In genomic region chr16:89700100-89700648, GRCh38 we compare ENCODE assay signal across 8 cellular contexts. TPM values are rescaled to one million over a fixed set of nuclear protein-coding genes. Genes with fewer than 3 reads are reported as not detected.
DNase-seq lines count a peak whose midpoint lies in the region; ATAC-seq, FAIRE-seq and TF ChIP-seq lines count a peak whose summit lies in the region.

No MANE protein-coding gene starts in this region.

- H3K27me3 ChIP-seq in astrocyte (ENCODE audit: insufficient read depth, low read length), result no peaks in the 10 kb centered on the region
- no peaks in the 10 kb centered on the region for H3K27me3 ChIP-seq in right cardiac atrium (ENCODE audit: control insufficient read depth, insufficient read depth)
- peaks cover 0 to 45% (median 0%) of the 10 kb centered on the region in 3 donors for H3K27me3 ChIP-seq in psoas muscle (ENCODE audit: insufficient read depth in 3 of 3, low read length in 2 of 3)

- H3K4me3 ChIP-seq in astrocyte (ENCODE audit: insufficient read depth, low read depth, low read length) (peak overlapping the region; percentile 61), right cardiac atrium (ENCODE audit: low read length) (peak overlapping the region; percentile 65), psoas muscle (peak overlapping the region; percentile 69)

- no peaks in the 10 kb centered on the region for H3K79me2 ChIP-seq in astrocyte (ENCODE audit: insufficient read depth, low read length)

- H3K27ac Mint-ChIP-seq in astrocyte (ENCODE audit: unreplicated experiment), result no peak overlapping the region

- FAIRE-seq in astrocyte (lab: Jason Lieb, UNC) (peak; percentile 50), urothelium cell line (lab: Jason Lieb, UNC) (peak; percentile 46)

- peak overlapping the region; percentile 20 for H2AFZ ChIP-seq in astrocyte (ENCODE audit: low read depth, low read length)

- no peaks in the 10 kb centered on the region for H3K36me3 ChIP-seq in astrocyte (ENCODE audit: insufficient read depth, low read length)
- H3K36me3 ChIP-seq in psoas muscle (ENCODE audit: insufficient read depth in 1 of 2, low read depth in 1 of 2), result peaks cover 3 to 9% of the 10 kb centered on the region in 2 donors

- DNase-seq in NCI-H1930 (lab: John Stamatoyannopoulos, UW) (peak; percentile 88 to 90), T-helper 22 cell (ENCODE audit: low read depth) (peak; percentile 96), astrocyte (ENCODE audit: low read depth) (peak; percentile 90), right cardiac atrium (peak; percentile 99), psoas muscle (peak; percentile 97 to 99), urothelium cell line (ENCODE audit: low spot score) (peak; percentile 99)

- H3K4me1 Mint-ChIP-seq in astrocyte (ENCODE audit: low read depth, unreplicated experiment), result no peaks in the 10 kb centered on the region

- no peaks in the 10 kb centered on the region for H3K9me3 Mint-ChIP-seq in astrocyte (ENCODE audit: unreplicated experiment)

- peak overlapping the region; percentile 67 for H3K9ac ChIP-seq in astrocyte (ENCODE audit: low read length)

- H3K4me1 ChIP-seq in astrocyte (ENCODE audit: insufficient read depth, low read length) (peaks cover 14% of the 10 kb centered on the region), right cardiac atrium (ENCODE audit: control insufficient read depth, insufficient read depth, low read length) (peaks cover 3% of the 10 kb centered on the region), psoas muscle (peaks cover 20% of the 10 kb centered on the region)

- H3K27me3 Mint-ChIP-seq in astrocyte (ENCODE audit: low read depth, unreplicated experiment), result no peaks in the 10 kb centered on the region

- peak overlapping the region; percentile 88 for H3K4me2 ChIP-seq in astrocyte (ENCODE audit: low read length)

- under 1% methylated on average over 30 of the region's 30 CpGs for WGBS in right cardiac atrium
- 0 to 2% (median 1%) methylated on average over 30 of the region's 30 CpGs for WGBS in psoas muscle, 3 donors

- TF ChIP-seq CTCF in GM12874 (IDR thresholded peaks at IDR 0.05; ENCODE audit: insufficient read depth, low read depth, low read length), result peak; percentile 57
- peak; percentile 45 for TF ChIP-seq CTCF in astrocyte (IDR thresholded peaks at IDR 0.05; ENCODE audit: insufficient read depth, low read depth, low read length)
- TF ChIP-seq CTCF in psoas muscle (IDR thresholded peaks at IDR 0.05), result peak; percentile 64

- intact Hi-C loops in right cardiac atrium (cut with DNase I), result loop anchor here in 3 of 4 donors (5.0 to 10.0 kb wide), 3 partner anchors 95 to 165 kb away; no protein-coding TSS in a partner anchor
- intact Hi-C loops in psoas muscle (cut with DNase I), result loop anchor here in 1 of 2 donors (5.0 to 10.0 kb wide), 2 partner anchors 92 to 165 kb away; no protein-coding TSS in a partner anchor

- peak overlapping the region; percentile 44 for H3K27ac ChIP-seq in astrocyte (ENCODE audit: low read depth, low read length)
- peak overlapping the region; percentile 27 for H3K27ac ChIP-seq in right cardiac atrium (ENCODE audit: low read length)
- H3K27ac ChIP-seq in psoas muscle, result peak overlapping the region; percentile 32

- peak; percentile 46 for ATAC-seq in HG02885 (IDR thresholded peaks at IDR 0.05; ENCODE audit: poor library complexity, unreplicated experiment)
- peak; percentile 82 for ATAC-seq in right cardiac atrium
- peak; percentile 84 to 90 (median 86) for ATAC-seq in psoas muscle

- peaks cover 32% of the 10 kb centered on the region for H4K20me1 ChIP-seq in astrocyte (ENCODE audit: insufficient read depth, low read length)

- H3K36me3 Mint-ChIP-seq in astrocyte (ENCODE audit: low read depth, unreplicated experiment), result peaks cover 5% of the 10 kb centered on the region

- peak overlapping the region; percentile 76 for H3K4me3 Mint-ChIP-seq in astrocyte (ENCODE audit: unreplicated experiment)

- H3K9me3 ChIP-seq in astrocyte (ENCODE audit: insufficient read depth, low read depth, low read length) (no peaks in the 10 kb centered on the region), right cardiac atrium (ENCODE audit: control insufficient read depth, low read length) (no peaks in the 10 kb centered on the region), psoas muscle (no peaks in the 10 kb centered on the region)

RNA-seq across cellular contexts. Expression of gene SPATA2L, which starts 1.3 kb away (rescaled TPM):
- total RNA-seq in astrocyte (9.8 and 10.8 TPM in 2 replicates), right cardiac atrium (1 to 10 TPM; 2.3 to 5.2 (median 3.6) TPM), psoas muscle (1 to 10 TPM in 3 of 4 donors, under 1 TPM in 1; 0.56 to 1.8 (median 1.4) TPM)
- polyA plus RNA-seq in right cardiac atrium (3.1 TPM), psoas muscle (1 to 10 TPM; 1.0 to 5.9 (median 1.3) TPM)

RNA-seq across cellular contexts. Expression of gene CDK10, which starts 13.7 kb away (rescaled TPM):
- total RNA-seq in astrocyte (40.5 and 41.7 TPM in 2 replicates), right cardiac atrium (10 to 100 TPM; 21.4 to 29.7 (median 26.9) TPM), psoas muscle (10 to 100 TPM; 23.0 to 33.5 (median 28.7) TPM)
- polyA plus RNA-seq in right cardiac atrium (25.7 TPM), psoas muscle (10 to 100 TPM; 31.5 to 47.8 (median 35.6) TPM)

RNA-seq across cellular contexts. Expression of gene VPS9D1, which starts 20.5 kb away (rescaled TPM):
- total RNA-seq in astrocyte, result 11.3 and 12.4 TPM in 2 replicates
- total RNA-seq in right cardiac atrium, result 10 to 100 TPM; 10.6 to 16.3 (median 14.8) TPM
- 18.4 TPM for polyA plus RNA-seq in right cardiac atrium
- 1 to 10 TPM; 3.7 to 7.0 (median 5.6) TPM for total RNA-seq in psoas muscle
- polyA plus RNA-seq in psoas muscle, result 10 to 100 TPM in 1 of 3 donors, 1 to 10 TPM in 2; 4.0 to 10.3 (median 5.2) TPM

RNA-seq across cellular contexts. Expression of gene ZNF276, which starts 21.2 kb away (rescaled TPM):
- total RNA-seq in astrocyte, result 21.6 and 22.2 TPM in 2 replicates
- total RNA-seq in right cardiac atrium, result 10 to 100 TPM; 12.4 to 16.2 (median 14.9) TPM
- 12.1 TPM for polyA plus RNA-seq in right cardiac atrium
- 10 to 100 TPM; 11.5 to 13.6 (median 11.7) TPM for total RNA-seq in psoas muscle
- polyA plus RNA-seq in psoas muscle, result 10 to 100 TPM in 1 of 3 donors, 1 to 10 TPM in 2; 7.6 to 11.1 (median 9.9) TPM

RNA-seq across cellular contexts. Expression of gene SPATA33, which starts 42.5 kb away (rescaled TPM):
- total RNA-seq in astrocyte (11.8 and 12.3 TPM in 2 replicates), right cardiac atrium (1 to 10 TPM; 1.4 to 5.3 (median 3.3) TPM), psoas muscle (1 to 10 TPM; 1.2 to 3.0 (median 2.5) TPM)
- polyA plus RNA-seq in right cardiac atrium (2.4 TPM), psoas muscle (1 to 10 TPM; 2.3 to 8.2 (median 4.8) TPM)

Comparison
In these comparisons a context has a peak if more than half of its experiments do, and no peak if none do; other contexts are left out.
1. Peak in every context shown above with its lines: DNase-seq, ATAC-seq, H3K4me3 ChIP-seq and H3K27ac ChIP-seq.